ENCODE assay signal across 1 cellular context in genomic region chr5:154523704-154524103, GRCh38.
TF ChIP-seq lines count a peak whose summit lies in the region.

No MANE protein-coding gene starts in this region.

TF ChIP-seq in HEK293, 187 proteins besides CTCF, POLR2A, EP300 and RAD21 (continued from another document and continues in another):
- TF ChIP-seq PRDM4 (tag by site-specific recombination; IDR thresholded peaks at IDR 0.05) (peak; percentile 83), PATZ1 (tag by site-specific recombination; IDR thresholded peaks at IDR 0.05) (peak; percentile 87), ZBTB8A (tag by site-specific recombination; IDR thresholded peaks at IDR 0.05) (peak; percentile 52; the same call in 1 of the 2 replicates), ZNF624 (tag by site-specific recombination; IDR thresholded peaks at IDR 0.05) (no peak), ZNF202 (tag by site-specific recombination; IDR thresholded peaks at IDR 0.05; ENCODE audit: borderline replicate concordance) (no peak), KLF8 (tag by site-specific recombination; IDR thresholded peaks at IDR 0.05) (no peak), GLIS1 (tag by site-specific recombination; IDR thresholded peaks at IDR 0.05) (peak; percentile 78), ZBTB20 (tag by site-specific recombination; IDR thresholded peaks at IDR 0.05) (peak; percentile 33; the same call in 1 of the 2 replicates), ZNF626 (tag by site-specific recombination; IDR thresholded peaks at IDR 0.05) (no peak), ZXDB (tag by site-specific recombination; IDR thresholded peaks at IDR 0.05) (0 out of 2 replicates have a peak, but pooled peaks have one; percentile 31), ZNF169 (tag by site-specific recombination; IDR thresholded peaks at IDR 0.05) (no peak), ZNF518A (tag by site-specific recombination; conservative IDR thresholded peaks at IDR 0.05; ENCODE audit: low read depth) (no peak), HOXD13 (CRISPR knock-in tag; IDR thresholded peaks at IDR 0.05; ENCODE audit: borderline replicate concordance) (peak; percentile 41; the same call in 1 of the 2 replicates), ZNF600 (tag by site-specific recombination; IDR thresholded peaks at IDR 0.05) (peak; percentile 83), SP7 (tag by site-specific recombination; IDR thresholded peaks at IDR 0.05) (peak; percentile 94), ZNF266 (tag by site-specific recombination; IDR thresholded peaks at IDR 0.05; ENCODE audit: low read depth) (no peak), ZNF529 (tag by site-specific recombination; IDR thresholded peaks at IDR 0.05; ENCODE audit: insufficient replicate concordance) (no peak), IKZF3 (tag by site-specific recombination; IDR thresholded peaks at IDR 0.05) (peak; percentile 95), ZNF48 (tag by site-specific recombination; IDR thresholded peaks at IDR 0.05) (no peak), ZBTB17 (tag by site-specific recombination; IDR thresholded peaks at IDR 0.05) (peak; percentile 53; the same call in 1 of the 2 replicates), ZSCAN30 (tag by site-specific recombination; IDR thresholded peaks at IDR 0.05) (0 out of 2 replicates have a peak, but pooled peaks have one; percentile 36), ZNF423 (tag by site-specific recombination; IDR thresholded peaks at IDR 0.05) (peak; percentile 66; the same call in 1 of the 2 replicates), ZNF341 (tag by site-specific recombination; IDR thresholded peaks at IDR 0.05; ENCODE audit: low read depth) (no peak), ZNF398 (tag by site-specific recombination; IDR thresholded peaks at IDR 0.05) (peak; percentile 61), ZNF544 (tag by site-specific recombination; IDR thresholded peaks at IDR 0.05) (no peak), KLF17 (tag by site-specific recombination; IDR thresholded peaks at IDR 0.05) (no peak), ZNF24 (tag by site-specific recombination; IDR thresholded peaks at IDR 0.05) (peak; percentile 27; the same call in 1 of the 2 replicates), ZBTB48 (tag by site-specific recombination; IDR thresholded peaks at IDR 0.05) (0 out of 2 replicates have a peak, but pooled peaks have one; percentile 48), ZEB2 (tag by site-specific recombination; IDR thresholded peaks at IDR 0.05) (peak; percentile 55; the same call in 1 of the 2 replicates), ZBTB11 (tag by site-specific recombination; conservative IDR thresholded peaks at IDR 0.05; ENCODE audit: low read depth) (no peak), ZNF692 (tag by site-specific recombination; IDR thresholded peaks at IDR 0.05) (0 out of 2 replicates have a peak, but pooled peaks have one; percentile 35), ZFP69B (tag by site-specific recombination; IDR thresholded peaks at IDR 0.05) (peak; percentile 41; the same call in 1 of the 2 replicates), ZNF585B (tag by site-specific recombination; IDR thresholded peaks at IDR 0.05) (no peak), ZNF280D (tag by site-specific recombination; IDR thresholded peaks at IDR 0.05) (no peak), ZIC2 (tag by site-specific recombination; IDR thresholded peaks at IDR 0.05) (peak; percentile 94)
